ENCODE assay signal across 11 cellular contexts in genomic region chr4:77776182-77777134, GRCh38. TPM values are rescaled to one million over a fixed set of nuclear protein-coding genes. Genes with fewer than 3 reads are reported as not detected.
DNase-seq lines count a peak whose midpoint lies in the region; ATAC-seq, FAIRE-seq and TF ChIP-seq lines count a peak whose summit lies in the region.
"Had no signal": no experiment of that assay in that cellular context is flagged by ENCODE, and none has a peak within 500 bp of the region (broad histone marks: within the 10 kb centered on the region; RNA-seq: fewer than 3 reads in every experiment).

No MANE protein-coding gene starts in this region.

- peak; percentile 20 for DNase-seq in G401 (ENCODE audit: low spot score)
- no peak for DNase-seq in RWPE2 (ENCODE audit: low spot score)
- peak; percentile 14 for DNase-seq in fibroblast of pulmonary artery (ENCODE audit: low read depth)
- DNase-seq in psoas muscle = no peak
- DNase-seq in HTR-8/SVneo (ENCODE audit: insufficient read length, low spot score) = no peak
- DNase-seq: NCI-H1105, SJCRH30 had no signal

- ATAC-seq in RWPE2 (ENCODE audit: low read depth) = peak; percentile 63; the same call in 1 of the 3 replicates
- peak in 3 of 4 donors; percentile 20 to 71 (median 61) for ATAC-seq in psoas muscle
- no peak for ATAC-seq in HG02884 (IDR thresholded peaks at IDR 0.05; ENCODE audit: unreplicated experiment)
- no peak for ATAC-seq in stimulated activated memory B cell treated with anti-CD40 and anti-IgM and Interleukin-4, amounts not matched to agents 10 μg/mL and 1 μg/mL and 100 μg/mL, for 72 hours
- ATAC-seq: sciatic nerve had no signal

- intact Hi-C loops in psoas muscle (cut with DNase I) = loop anchor here in 1 of 2 donors (5.0 kb wide), 1 partner anchor 46 kb away; no protein-coding TSS in a partner anchor

- H3K27ac ChIP-seq in RWPE2 (ENCODE audit: poor library complexity, severe bottlenecking) (no peak overlapping the region), psoas muscle (peak overlapping the region; percentile 65)
- H3K27ac ChIP-seq: SJCRH30, VCaP had no signal

- peaks cover 16% of the 10 kb centered on the region for H3K4me1 Mint-ChIP-seq in stimulated activated memory B cell treated with anti-CD40 and anti-IgM and Interleukin-4, amounts not matched to agents 10 μg/mL and 1 μg/mL and 100 μg/mL, for 72 hours

- TF ChIP-seq CTCF in RWPE2 (IDR thresholded peaks at IDR 0.05; ENCODE audit: poor library complexity, severe bottlenecking) = no peak
- TF ChIP-seq CTCF in fibroblast of pulmonary artery (IDR thresholded peaks at IDR 0.05; ENCODE audit: low read length, missing control alignments) = no peak
- no peak for TF ChIP-seq CTCF in psoas muscle (IDR thresholded peaks at IDR 0.05)

- H3K4me1 ChIP-seq in RWPE2 (ENCODE audit: insufficient read depth, poor library complexity, severe bottlenecking) = no peaks in the 10 kb centered on the region
- H3K4me1 ChIP-seq in psoas muscle = peaks cover 23% of the 10 kb centered on the region

- H3K27me3 Mint-ChIP-seq in stimulated activated memory B cell treated with anti-CD40 and anti-IgM and Interleukin-4, amounts not matched to agents 10 μg/mL and 1 μg/mL and 100 μg/mL, for 72 hours = no peaks in the 10 kb centered on the region

- H3K9me3 ChIP-seq in RWPE2 (ENCODE audit: severe bottlenecking) (no peaks in the 10 kb centered on the region), psoas muscle (no peaks in the 10 kb centered on the region)
- H3K9me3 ChIP-seq: SJCRH30 had no signal

- no peaks in the 10 kb centered on the region for H3K9me3 Mint-ChIP-seq in stimulated activated memory B cell treated with anti-CD40 and anti-IgM and Interleukin-4, amounts not matched to agents 10 μg/mL and 1 μg/mL and 100 μg/mL, for 72 hours

- FAIRE-seq in HTR-8/SVneo (lab: Jason Lieb, UNC) = no peak

- H3K4me3 ChIP-seq in RWPE2 (ENCODE audit: severe bottlenecking) (no peak overlapping the region), fibroblast of pulmonary artery (replicated peaks; ENCODE audit: low read depth, low read length) (no peak overlapping the region), psoas muscle (peak overlapping the region; percentile 31)
- H3K4me3 ChIP-seq: SJCRH30 had no signal

- H3K4me3 Mint-ChIP-seq in stimulated activated memory B cell treated with anti-CD40 and anti-IgM and Interleukin-4, amounts not matched to agents 10 μg/mL and 1 μg/mL and 100 μg/mL, for 72 hours = no peak overlapping the region

- in situ Hi-C loops in G401 (cut with HindIII; ENCODE audit: low sequenced_read_pairs) = no loop called here

- 50 to 67% (median 51%) methylated on average over 6 of the region's 6 CpGs for WGBS in psoas muscle, 3 donors

- H3K36me3 ChIP-seq in RWPE2 (ENCODE audit: low read depth) (peaks cover 18% of the 10 kb centered on the region), psoas muscle (ENCODE audit: insufficient read depth in 1 of 2, low read depth in 1 of 2) (peaks cover 0 to 34% of the 10 kb centered on the region in 2 donors)

- H3K36me3 Mint-ChIP-seq in stimulated activated memory B cell treated with anti-CD40 and anti-IgM and Interleukin-4, amounts not matched to agents 10 μg/mL and 1 μg/mL and 100 μg/mL, for 72 hours = peaks cover 7% of the 10 kb centered on the region

- H3K27me3 ChIP-seq in RWPE2 (ENCODE audit: insufficient read depth, poor library complexity, severe bottlenecking) = no peaks in the 10 kb centered on the region
- no peaks in the 10 kb centered on the region for H3K27me3 ChIP-seq in psoas muscle (ENCODE audit: insufficient read depth in 3 of 3, low read length in 2 of 3)
- H3K27me3 ChIP-seq: SJCRH30 had no signal

- no peak overlapping the region for H3K27ac Mint-ChIP-seq in stimulated activated memory B cell treated with anti-CD40 and anti-IgM and Interleukin-4, amounts not matched to agents 10 μg/mL and 1 μg/mL and 100 μg/mL, for 72 hours

RNA-seq across cellular contexts. Expression of gene CNOT6L, which starts 42.7 kb away (rescaled TPM):
- 2.9 and 4.9 TPM in 2 replicates for total RNA-seq in G401 (2014; rRNA removed; shearing (Covaris generic))
- total RNA-seq in psoas muscle = 10 to 100 TPM; 18.0 to 23.3 (median 20.2) TPM
- 1 to 10 TPM; 2.6 to 6.9 (median 3.5) TPM for polyA plus RNA-seq in psoas muscle

Comparison
In these comparisons a context has a peak if more than half of its experiments do, and no peak if none do; other contexts are left out.
1. DNase-seq: peak in G401 (single experiment) and fibroblast of pulmonary artery (single experiment); none in RWPE2 (single experiment), psoas muscle (0 of 2) and HTR-8/SVneo (single experiment).
2. ATAC-seq: peak in RWPE2 (single experiment) and psoas muscle (3 of 4); none in HG02884 (single experiment) and stimulated activated memory B cell treated with anti-CD40 and anti-IgM and Interleukin-4, amounts not matched to agents 10 μg/mL and 1 μg/mL and 100 μg/mL, for 72 hours (single experiment).